24 cellular contexts compared by ENCODE assay signal in genomic region chr2:107008843-107009242, GRCh38.
DNase-seq lines count a peak whose midpoint lies in the region; ATAC-seq, FAIRE-seq and TF ChIP-seq lines count a peak whose summit lies in the region.
"Had no signal": no experiment of that assay in that cellular context is flagged by ENCODE, and none has a peak within 500 bp of the region (broad histone marks: within the 10 kb centered on the region; RNA-seq: fewer than 3 reads in every experiment).

No MANE protein-coding gene starts in this region.

- H3K4me1 ChIP-seq in A549 = peaks cover 69% of the 10 kb centered on the region
- H3K4me1 ChIP-seq: BE2C had no signal

- POLR2A ChIA-PET in A549 (lab: Yijun Ruan, JAX) = no interaction called here

- no peak for FAIRE-seq in A549 (lab: Jason Lieb, UNC)
- FAIRE-seq: A204.1, GM12891, GM18507 had no signal

- TF ChIP-seq POLR2A in A549 (IDR thresholded peaks at IDR 0.05; ENCODE audit: low read length) = no peak

- H3K9me3 ChIP-seq in A549 = no peaks in the 10 kb centered on the region
- H3K9me3 ChIP-seq: BE2C had no signal

- TF ChIP-seq EP300 in A549 (IDR thresholded peaks at IDR 0.05) = no peak

- peak in 1 of 2 experiments; percentile 33 for DNase-seq in A549 (ENCODE audit: low read depth in 1 of 2, low spot score in 1 of 2)
- DNase-seq in DMS53 treated with DMSO at 0.1 percent for 48 hours (lab: John Stamatoyannopoulos, UW; ENCODE audit: unreplicated experiment) = peak; percentile 70
- peak; percentile 23 for DNase-seq in NCI-H226
- DNase-seq in amniotic epithelial cell (ENCODE audit: low read depth) = peak; percentile 29
- DNase-seq in NCI-H526 (lab: John Stamatoyannopoulos, UW) = no peak
- no peak for DNase-seq in hypothalamus (lab: John Stamatoyannopoulos, UW)
- DNase-seq: ACHN; AML-193; BE2C; C1 segment of cervical spinal cord; Calu3; CD4-positive, alpha-beta memory T cell; COR-L47; DMS79; GF-D8; H9 had no signal

- no peak for TF ChIP-seq RAD21 in A549 (conservative IDR thresholded peaks at IDR 0.05 in 1 of 2, IDR thresholded peaks at IDR 0.05 in 1 of 2)

- TF ChIP-seq CTCF in A549 (IDR thresholded peaks at IDR 0.05) = no peak

- H3K4me3 ChIP-seq in A549 = no peak overlapping the region
- H3K4me3 ChIP-seq: GM23338 had no signal

- H3K4me2 ChIP-seq in A549 = peak overlapping the region; percentile 13; the same call in 1 of the 3 replicates
- H3K4me2 ChIP-seq: GM23338 had no signal

- WGBS in A549 (ENCODE audit: missing lambda C conversion rate) = 50% methylated on average over 3 of the region's 3 CpGs

- CTCF ChIA-PET in A549 (lab: Yijun Ruan, JAX) = interaction anchor here (1.1 kb wide), 1 partner anchor 9 kb away, joined by 3 read pairs; no protein-coding TSS in a partner anchor

- H3K27ac ChIP-seq in A549 = peak overlapping the region; percentile 62 to 72; a peak in 5 of 6 replicates
- H3K27ac ChIP-seq: 22Rv1 had no signal

- peak in 1 of 2 experiments; percentile 44; a peak in 3 of 6 replicates for ATAC-seq in A549
- ATAC-seq in HG03432 (IDR thresholded peaks at IDR 0.05; ENCODE audit: unreplicated experiment) = no peak
- ATAC-seq in GM21367 (IDR thresholded peaks at IDR 0.05; ENCODE audit: unreplicated experiment) = no peak
- ATAC-seq: GM23338, HCT116 had no signal

TF ChIP-seq in A549, 52 proteins besides CTCF, POLR2A, EP300 and RAD21:
- no peak for TF ChIP-seq FOSL2 (IDR thresholded peaks at IDR 0.05)
- TF ChIP-seq FOSL2 (CRISPR knock-in tag; IDR thresholded peaks at IDR 0.05) = no peak
- TF ChIP-seq FOXS1 (CRISPR knock-in tag; IDR thresholded peaks at IDR 0.05) = no peak
- TF ChIP-seq SREBF2 (IDR thresholded peaks at IDR 0.05) = no peak
- no peak for TF ChIP-seq EHMT2 (IDR thresholded peaks at IDR 0.05; ENCODE audit: low read depth)
- no peak for TF ChIP-seq HDAC2 (IDR thresholded peaks at IDR 0.05)
- TF ChIP-seq HMGXB4 (CRISPR knock-in tag; IDR thresholded peaks at IDR 0.05; ENCODE audit: borderline replicate concordance) = no peak
- TF ChIP-seq NR3C1 (IDR thresholded peaks at IDR 0.05) = no peak
- no peak for TF ChIP-seq POLR2AphosphoS2 (conservative IDR thresholded peaks at IDR 0.05; ENCODE audit: low read length)
- no peak for TF ChIP-seq SMC3 (IDR thresholded peaks at IDR 0.05)
- no peak for TF ChIP-seq GATA3 (IDR thresholded peaks at IDR 0.05; ENCODE audit: borderline replicate concordance)
- no peak for TF ChIP-seq REST (IDR thresholded peaks at IDR 0.05)

Comparison
In these comparisons a context has a peak if more than half of its experiments do, and no peak if none do; other contexts are left out.
1. DNase-seq: peak in DMS53 treated with DMSO at 0.1 percent for 48 hours (single experiment), NCI-H226 (single experiment) and amniotic epithelial cell (single experiment); none in NCI-H526 (0 of 2) and hypothalamus (0 of 51).